ENCODE assay signal across 15 cellular contexts in genomic region chr5:92560698-92561361, GRCh38.
A peak's percentile ranks its signal among the peaks of the same experiment; 100 is the strongest.
DNase-seq lines count a peak whose midpoint lies in the region; ATAC-seq and TF ChIP-seq lines count a peak whose summit lies in the region.
"Had no signal": no experiment of that assay in that cellular context is flagged by ENCODE, and none has a peak within 500 bp of the region (broad histone marks: within the 10 kb centered on the region; RNA-seq: fewer than 3 reads in every experiment).

No MANE protein-coding gene starts in this region.

- H3K9ac ChIP-seq in GM23248: peak overlapping the region; percentile 34

- no peak overlapping the region for H3K4me3 Mint-ChIP-seq in osteocyte (ENCODE audit: unreplicated experiment)
- H3K4me3 Mint-ChIP-seq: neural crest cell; stimulated activated naive CD8-positive, alpha-beta T cell treated with anti-CD3 and anti-CD28 coated beads, Interleukin-15, amount 100 ng/mL, for 72 hours had no signal

- no peak for TF ChIP-seq POLR2A in heart left ventricle (IDR thresholded peaks at IDR 0.05)

- WGBS in GM23248 (ENCODE audit: low coverage in 1 of 2, low lambda C conversion rate in 2 of 2, missing lambda C conversion rate in 2 of 2), 2 experiments: 41 to 44% methylated on average over 4 of the region's 4 CpGs
- 67 to 76% (median 72%) methylated on average over 4 of the region's 4 CpGs for WGBS in heart left ventricle, 4 donors

- in situ Hi-C loops in GM23248 (cut with MboI): no loop called here

- peak overlapping the region; percentile 59 for H2AFZ ChIP-seq in GM23248

- H3K27ac ChIP-seq in GM23248 (peak overlapping the region; percentile 70), heart left ventricle (no peak overlapping the region)

- H3K4me1 Mint-ChIP-seq in osteocyte (ENCODE audit: unreplicated experiment): peaks cover 68% of the 10 kb centered on the region
- H3K4me1 Mint-ChIP-seq: stimulated activated naive CD8-positive, alpha-beta T cell treated with anti-CD3 and anti-CD28 coated beads, Interleukin-15, amount 100 ng/mL, for 72 hours had no signal

- peaks cover 35% of the 10 kb centered on the region for H3F3A ChIP-seq in GM23248 (ENCODE audit: insufficient read depth)

- H3K27me3 ChIP-seq in GM23248 (replicated peaks; ENCODE audit: insufficient read depth): no peaks in the 10 kb centered on the region
- no peaks in the 10 kb centered on the region for H3K27me3 ChIP-seq in heart left ventricle
- no peaks in the 10 kb centered on the region for H3K27me3 ChIP-seq in H7 (ENCODE audit: control insufficient read depth, insufficient read depth, low read length)
- H3K27me3 ChIP-seq: dorsolateral prefrontal cortex had no signal

- H3K4me3 ChIP-seq in GM23248: peak overlapping the region; percentile 40; the same call in 1 of the 2 replicates
- H3K4me3 ChIP-seq in epithelial cell of proximal tubule (ENCODE audit: low read depth, low read length): no peak overlapping the region
- H3K4me3 ChIP-seq in heart left ventricle: no peak overlapping the region
- H3K4me3 ChIP-seq in H7 (ENCODE audit: insufficient read depth, low read depth, low read length): no peak overlapping the region

- peaks cover 3% of the 10 kb centered on the region for H3K36me3 Mint-ChIP-seq in osteocyte (ENCODE audit: unreplicated experiment)

- H3K9me2 ChIP-seq in GM23248 (ENCODE audit: insufficient read depth): no peaks in the 10 kb centered on the region

- H3K9me3 Mint-ChIP-seq in osteocyte (ENCODE audit: unreplicated experiment): no peaks in the 10 kb centered on the region
- H3K9me3 Mint-ChIP-seq: stimulated activated naive CD8-positive, alpha-beta T cell treated with anti-CD3 and anti-CD28 coated beads, Interleukin-15, amount 100 ng/mL, for 72 hours had no signal

- intact Hi-C loops in heart left ventricle (cut with DNase I): no loop called here

- H3K27me3 Mint-ChIP-seq in osteocyte (ENCODE audit: unreplicated experiment): no peaks in the 10 kb centered on the region
- H3K27me3 Mint-ChIP-seq: stimulated activated naive CD8-positive, alpha-beta T cell treated with anti-CD3 and anti-CD28 coated beads, Interleukin-15, amount 100 ng/mL, for 72 hours had no signal

- no peak for ATAC-seq in heart left ventricle
- ATAC-seq in GM21360 (IDR thresholded peaks at IDR 0.05; ENCODE audit: unreplicated experiment): no peak
- no peak for ATAC-seq in GM18517 (IDR thresholded peaks at IDR 0.05; ENCODE audit: unreplicated experiment)
- ATAC-seq: stimulated activated naive CD8-positive, alpha-beta T cell treated with anti-CD3 and anti-CD28 coated beads, Interleukin-15, amount 100 ng/mL, for 72 hours had no signal

- TF ChIP-seq CTCF in epithelial cell of proximal tubule (conservative IDR thresholded peaks at IDR 0.05; ENCODE audit: low read depth, low read length) (no peak), osteocyte (IDR thresholded peaks at IDR 0.05) (no peak), heart left ventricle (IDR thresholded peaks at IDR 0.05) (no peak)

- peak; percentile 82 for DNase-seq in GM23248
- DNase-seq in NCI-H460 (ENCODE audit: extremely low read depth, low read depth): peak; percentile 56
- DNase-seq in epithelial cell of proximal tubule (ENCODE audit: low read depth): peak; percentile 59
- DNase-seq in osteocyte (ENCODE audit: extremely low spot score, unreplicated experiment): no peak
- no peak for DNase-seq in heart left ventricle
- no peak for DNase-seq in H7
- DNase-seq: activated gamma-delta T cell treated with Interleukin-2 at 50 U/mL for 16 hours; dorsolateral prefrontal cortex; NCI-H1930; SHP77; stimulated activated CD4-positive, alpha-beta T cell treated with anti-CD3 and anti-CD28 coated beads, Interleukin-2, amount 100 ng/mL, for 24 hours; stimulated activated naive CD8-positive, alpha-beta T cell treated with anti-CD3 and anti-CD28 coated beads, Interleukin-15, amount 100 ng/mL, for 72 hours had no signal

- H3K79me2 ChIP-seq in GM23248 (ENCODE audit: insufficient read depth): no peaks in the 10 kb centered on the region

- no peaks in the 10 kb centered on the region for H4K20me1 ChIP-seq in GM23248 (ENCODE audit: insufficient read depth)

- H3K4me1 ChIP-seq in GM23248 (ENCODE audit: insufficient read depth): peaks cover 41% of the 10 kb centered on the region
- no peaks in the 10 kb centered on the region for H3K4me1 ChIP-seq in heart left ventricle

- peak overlapping the region; percentile 93 for H3K27ac Mint-ChIP-seq in osteocyte (ENCODE audit: unreplicated experiment)
- H3K27ac Mint-ChIP-seq: stimulated activated naive CD8-positive, alpha-beta T cell treated with anti-CD3 and anti-CD28 coated beads, Interleukin-15, amount 100 ng/mL, for 72 hours had no signal

- H3K9me3 ChIP-seq in GM23248 (ENCODE audit: low read depth): no peaks in the 10 kb centered on the region
- H3K9me3 ChIP-seq in heart left ventricle: no peaks in the 10 kb centered on the region

- H3K4me2 ChIP-seq in GM23248 (ENCODE audit: unreplicated experiment): peak overlapping the region; percentile 56

- H3K36me3 ChIP-seq in GM23248 (ENCODE audit: low read depth): no peaks in the 10 kb centered on the region
- no peaks in the 10 kb centered on the region for H3K36me3 ChIP-seq in heart left ventricle
- no peaks in the 10 kb centered on the region for H3K36me3 ChIP-seq in H7 (replicated peaks; ENCODE audit: control insufficient read depth, insufficient read depth, low read length)

Comparison
In these comparisons a context has a peak if more than half of its experiments do, and no peak if none do; other contexts are left out.
1. DNase-seq: peak in GM23248 (single experiment), NCI-H460 (single experiment) and epithelial cell of proximal tubule (single experiment); none in osteocyte (single experiment), heart left ventricle (0 of 5) and H7 (single experiment).